In the genomic region with DNA sequence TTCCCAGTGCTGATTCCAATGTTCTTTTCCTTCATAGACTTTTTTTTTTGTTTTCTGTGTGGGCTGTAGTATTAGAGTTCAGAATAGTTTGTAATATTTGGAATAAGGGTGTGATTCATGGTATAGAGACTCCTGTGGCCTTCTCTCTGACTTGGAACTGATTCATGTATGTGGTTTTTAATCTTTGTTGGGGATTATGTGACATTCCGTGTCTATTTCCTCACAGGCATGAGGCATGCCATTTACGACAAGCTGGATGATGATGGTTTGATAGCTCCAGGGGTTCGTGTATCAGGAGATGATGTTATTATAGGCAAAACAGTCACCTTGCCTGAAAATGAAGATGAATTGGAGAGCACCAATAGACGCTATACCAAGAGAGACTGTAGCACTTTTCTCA, we compare ENCODE assay signal across 18 cellular contexts. TPM values are rescaled to one million over a fixed set of nuclear protein-coding genes. Genes with fewer than 3 reads are reported as not detected.
A peak's percentile ranks its signal among the peaks of the same experiment; 100 is the strongest.
DNase-seq lines count a peak whose midpoint lies in the region; ATAC-seq and TF ChIP-seq lines count a peak whose summit lies in the region.
"Had no signal": no experiment of that assay in that cellular context is flagged by ENCODE, and none has a peak within 500 bp of the region (broad histone marks: within the 10 kb centered on the region; RNA-seq: fewer than 3 reads in every experiment).

No MANE protein-coding gene starts in this region.

- no peak for TF ChIP-seq CTCF in GM13977 (IDR thresholded peaks at IDR 0.05; ENCODE audit: extremely low read depth, insufficient read depth, missing control alignments)
- TF ChIP-seq CTCF in body of pancreas (IDR thresholded peaks at IDR 0.05): no peak

- no peaks in the 10 kb centered on the region for H3K4me1 ChIP-seq in body of pancreas
- H3K4me1 ChIP-seq: gastrocnemius medialis had no signal

- H3K27me3 ChIP-seq in body of pancreas: no peaks in the 10 kb centered on the region
- H3K27me3 ChIP-seq: gastrocnemius medialis, sigmoid colon had no signal

- no peak for TF ChIP-seq POLR2A in body of pancreas (IDR thresholded peaks at IDR 0.05)

- WGBS in body of pancreas, 2 donors: 80 to 87% methylated on average over 4 of the region's 4 CpGs

- H3K36me3 ChIP-seq in body of pancreas (replicated peaks in 1 of 2; ENCODE audit: insufficient read depth in 1 of 2, low read depth in 2 of 2): peaks cover 19 to 49% of the 10 kb centered on the region in 2 donors

- H3K4me3 ChIP-seq in skeletal muscle cell (ENCODE audit: low read depth, low read length): no peak overlapping the region
- H3K4me3 ChIP-seq in body of pancreas: no peak overlapping the region
- H3K4me3 ChIP-seq: gastrocnemius medialis, sigmoid colon, SK-N-MC, thoracic aorta had no signal

- in situ Hi-C loops in GM13977 (cut with MboI; ENCODE audit: low pct_unique_long_range_greater_than_20kb, low sequenced_read_pairs, unreplicated experiment): no loop called here

- DNase-seq in GM04504 (ENCODE audit: low read depth): peak; percentile 70
- peak; percentile 92 for DNase-seq in RPMI7951 (ENCODE audit: low read depth)
- DNase-seq in epithelial cell of prostate (ENCODE audit: low read depth, low spot score): peak; percentile 75
- DNase-seq in skeletal muscle cell (ENCODE audit: low read depth): peak; percentile 86
- DNase-seq in GM13977 (ENCODE audit: low spot score): no peak
- no peak for DNase-seq in body of pancreas
- no peak for DNase-seq in NCI-H128 (lab: John Stamatoyannopoulos, UW; ENCODE audit: unreplicated experiment)
- DNase-seq: activated T-cell treated with anti-CD3 and anti-CD28 coated beads, Interleukin-2, amount 50 U/mL, for 72 hours; central memory CD4-positive, alpha-beta T cell; DMS 273 treated with DMSO at 0.1 percent for 48 hours; gastrocnemius medialis; KG1; kidney; naive thymus-derived CD8-positive, alpha-beta T cell; NCI-H2081 treated with DMSO at 0.1 percent for 48 hours; sigmoid colon had no signal

- ATAC-seq in body of pancreas: no peak
- ATAC-seq: activated T-cell treated with anti-CD3 and anti-CD28 coated beads, Interleukin-2, amount 50 U/mL, for 72 hours; gastrocnemius medialis; naive thymus-derived CD8-positive, alpha-beta T cell had no signal

- H3K27ac ChIP-seq in epithelial cell of prostate: peak overlapping the region; percentile 79
- H3K27ac ChIP-seq in body of pancreas: no peak overlapping the region
- H3K27ac ChIP-seq: gastrocnemius medialis, sigmoid colon, SK-N-MC had no signal

- intact Hi-C loops in body of pancreas (cut with DNase I): no loop called here

- no peaks in the 10 kb centered on the region for H3K9me3 ChIP-seq in body of pancreas
- H3K9me3 ChIP-seq: gastrocnemius medialis, sigmoid colon, thoracic aorta had no signal

RNA-seq across cellular contexts. Expression of a gene that starts 44.4 kb away (rescaled TPM):
- 96.2 and 114 TPM in 2 replicates for total RNA-seq in RPMI7951 (2014; rRNA removed; shearing (Covaris generic))
- total RNA-seq in body of pancreas: 10 to 100 TPM; 38.6 to 46.2 TPM

RNA-seq across cellular contexts. Expression of a gene that starts 45.7 kb away (rescaled TPM):
- total RNA-seq in RPMI7951 (2014; rRNA removed; shearing (Covaris generic)): 10.6 and 11.9 TPM in 2 replicates
- total RNA-seq in body of pancreas: 10 to 100 TPM; 27.7 to 30.6 TPM

Comparison
In these comparisons a context has a peak if more than half of its experiments do, and no peak if none do; other contexts are left out.
1. DNase-seq: peak in GM04504 (single experiment), RPMI7951 (single experiment), epithelial cell of prostate (single experiment) and skeletal muscle cell (single experiment); none in GM13977 (single experiment), body of pancreas (0 of 4) and NCI-H128 (single experiment).